In genomic region chr12:56158029-56158925, GRCh38 we compare ENCODE assay signal across 8 cellular contexts. TPM values are rescaled to one million over a fixed set of nuclear protein-coding genes. Genes with fewer than 3 reads are reported as not detected.
A peak's percentile ranks its signal among the peaks of the same experiment; 100 is the strongest.
DNase-seq lines count a peak whose midpoint lies in the region; ATAC-seq and TF ChIP-seq lines count a peak whose summit lies in the region.

TSS of gene MYL6 (plus strand) at chr12:56158359. CDS start at chr12:56158402, 43 bp downstream.

- H3K4me1 ChIP-seq in thymus (ENCODE audit: control insufficient read depth, insufficient read depth, low read length): peaks cover 31% of the 10 kb centered on the region

- H3K27me3 Mint-ChIP-seq in activated naive CD8-positive, alpha-beta T cell: no peaks in the 10 kb centered on the region
- no peaks in the 10 kb centered on the region for H3K27me3 Mint-ChIP-seq in osteocyte (ENCODE audit: unreplicated experiment)

- H3K9me3 ChIP-seq in thymus (ENCODE audit: control insufficient read depth): no peaks in the 10 kb centered on the region

- peaks cover 42% of the 10 kb centered on the region for H3K4me1 Mint-ChIP-seq in activated naive CD8-positive, alpha-beta T cell (ENCODE audit: low read depth)
- H3K4me1 Mint-ChIP-seq in osteocyte (ENCODE audit: unreplicated experiment): peaks cover 56% of the 10 kb centered on the region

- H3K27ac ChIP-seq in thymus (ENCODE audit: low read depth): peak within 1 kb of the TSS; percentile 92

- peak; percentile 79 for ATAC-seq in HG02623 (IDR thresholded peaks at IDR 0.05; ENCODE audit: unreplicated experiment)

- WGBS in thymus: under 1% methylated on average over 30 of the region's 30 CpGs

- peak within 1 kb of the TSS; percentile 98 for H3K4me3 Mint-ChIP-seq in activated naive CD8-positive, alpha-beta T cell
- peak within 1 kb of the TSS; percentile 95 for H3K4me3 Mint-ChIP-seq in osteocyte (ENCODE audit: unreplicated experiment)

- peak within 1 kb of the TSS; percentile 91 for H3K4me3 ChIP-seq in GM06990 (replicated peaks; ENCODE audit: low read depth, low read length)
- H3K4me3 ChIP-seq in thymus (ENCODE audit: low read length): peak within 1 kb of the TSS; percentile 62

- peak within 1 kb of the TSS; percentile 97 for H3K27ac Mint-ChIP-seq in activated naive CD8-positive, alpha-beta T cell
- peak within 1 kb of the TSS; percentile 98 for H3K27ac Mint-ChIP-seq in osteocyte (ENCODE audit: unreplicated experiment)

- H3K9me3 Mint-ChIP-seq in activated naive CD8-positive, alpha-beta T cell (ENCODE audit: low read depth): no peaks in the 10 kb centered on the region
- H3K9me3 Mint-ChIP-seq in osteocyte (ENCODE audit: unreplicated experiment): no peaks in the 10 kb centered on the region

- TF ChIP-seq CTCF in GM06990 (IDR thresholded peaks at IDR 0.05; ENCODE audit: insufficient read depth, low read length, poor library complexity, severe bottlenecking) (no peak), osteocyte (IDR thresholded peaks at IDR 0.05) (no peak)

- H3K27me3 ChIP-seq in GM06990 (replicated peaks; ENCODE audit: control insufficient read depth, insufficient read depth, low read length): no peaks in the 10 kb centered on the region
- no peaks in the 10 kb centered on the region for H3K27me3 ChIP-seq in thymus (ENCODE audit: control insufficient read depth, insufficient read depth)

- H3K36me3 ChIP-seq in GM06990 (ENCODE audit: control insufficient read depth, insufficient read depth, low read length) (peaks cover 32% of the 10 kb centered on the region), thymus (ENCODE audit: control insufficient read depth, insufficient read depth) (peaks cover 40% of the 10 kb centered on the region)

- intact Hi-C loops in head of caudate nucleus (cut with DNase I): no loop called here

- H3K36me3 Mint-ChIP-seq in activated naive CD8-positive, alpha-beta T cell: peaks cover 18% of the 10 kb centered on the region
- peaks cover 38% of the 10 kb centered on the region for H3K36me3 Mint-ChIP-seq in osteocyte (ENCODE audit: unreplicated experiment)

- DNase-seq in GM06990 (ENCODE audit: extremely low read depth, insufficient read length) (peak; percentile 81), NCI-H1092 treated with DMSO at 0.1 percent for 48 hours (lab: John Stamatoyannopoulos, UW) (peak; percentile 92), SKM-1 (lab: John Stamatoyannopoulos, UW; ENCODE audit: unreplicated experiment) (peak; percentile 69), head of caudate nucleus (peak; percentile 91 to 100 (median 98)), osteocyte (ENCODE audit: extremely low spot score, unreplicated experiment) (peak; percentile 96)

RNA-seq across cellular contexts. Expression of gene MYL6, which starts in this region (rescaled TPM):
- total RNA-seq in osteocyte: 1,490 and 1,549 TPM in 2 replicates
- polyA plus RNA-seq in thymus: 2,137 TPM

Comparison
In these comparisons a context has a peak if more than half of its experiments do, and no peak if none do; other contexts are left out.
1. Peak in every context shown above with its lines: DNase-seq, ATAC-seq, H3K4me3 ChIP-seq and H3K27ac ChIP-seq.